In genomic region chrX:66408507-66408906, GRCh38 we compare ENCODE assay signal across 11 cellular contexts.
DNase-seq lines count a peak whose midpoint lies in the region; ATAC-seq and TF ChIP-seq lines count a peak whose summit lies in the region.
"Had no signal": no experiment of that assay in that cellular context is flagged by ENCODE, and none has a peak within 500 bp of the region (broad histone marks: within the 10 kb centered on the region; RNA-seq: fewer than 3 reads in every experiment).

No MANE protein-coding gene starts in this region.

- H3K36me3 ChIP-seq in Karpas-422 (ENCODE audit: insufficient read depth, low read length) (no peaks in the 10 kb centered on the region), mucosa of descending colon (ENCODE audit: low read depth) (no peaks in the 10 kb centered on the region), WERI-Rb-1 (no peaks in the 10 kb centered on the region)
- H3K36me3 ChIP-seq: BLaER1 had no signal

- H3K27me3 ChIP-seq in Karpas-422 (ENCODE audit: low read length) (no peaks in the 10 kb centered on the region), WERI-Rb-1 (ENCODE audit: insufficient read depth, low read depth, severe bottlenecking) (peaks cover 8% of the 10 kb centered on the region)

- no peak overlapping the region for H2AFZ ChIP-seq in Karpas-422 (ENCODE audit: low read length)

- no peak overlapping the region for H3K9ac ChIP-seq in Karpas-422 (ENCODE audit: low read length)
- H3K9ac ChIP-seq: BLaER1 had no signal

- no peaks in the 10 kb centered on the region for H4K20me1 ChIP-seq in Karpas-422 (ENCODE audit: insufficient read depth, low read depth, low read length)
- H4K20me1 ChIP-seq: BLaER1 had no signal

- peak; percentile 55 for ATAC-seq in GM21390 (IDR thresholded peaks at IDR 0.05; ENCODE audit: unreplicated experiment)
- peak; percentile 39 for ATAC-seq in mucosa of descending colon

- H3K4me1 ChIP-seq in Karpas-422 (ENCODE audit: low read length), result no peaks in the 10 kb centered on the region
- H3K4me1 ChIP-seq in mucosa of descending colon (ENCODE audit: low read depth), result no peaks in the 10 kb centered on the region
- H3K4me1 ChIP-seq: BLaER1 had no signal

- H3K27ac ChIP-seq in Karpas-422 (ENCODE audit: low read length), result no peak overlapping the region
- H3K27ac ChIP-seq in WERI-Rb-1, result no peak overlapping the region
- H3K27ac ChIP-seq: BLaER1 had no signal

- H3K4me3 ChIP-seq in Karpas-422 (ENCODE audit: low read length) (no peak overlapping the region), mucosa of descending colon (no peak overlapping the region), WERI-Rb-1 (ENCODE audit: low read depth, low read length) (no peak overlapping the region)
- H3K4me3 ChIP-seq: BLaER1 had no signal

- TF ChIP-seq CTCF in mucosa of descending colon (IDR thresholded peaks at IDR 0.05) (no peak), WERI-Rb-1 (IDR thresholded peaks at IDR 0.05; ENCODE audit: low read depth, low read length) (no peak)

- H3K9me3 ChIP-seq in Karpas-422 (ENCODE audit: low read length), result peaks cover 12% of the 10 kb centered on the region
- no peaks in the 10 kb centered on the region for H3K9me3 ChIP-seq in mucosa of descending colon
- no peaks in the 10 kb centered on the region for H3K9me3 ChIP-seq in WERI-Rb-1 (ENCODE audit: severe bottlenecking)
- H3K9me3 ChIP-seq: BLaER1 had no signal

- no peaks in the 10 kb centered on the region for H3K9me2 ChIP-seq in Karpas-422 (replicated peaks; ENCODE audit: insufficient read depth, low read length)

- no peak overlapping the region for H3K4me2 ChIP-seq in Karpas-422 (ENCODE audit: low read depth, low read length, poor library complexity, severe bottlenecking)
- H3K4me2 ChIP-seq: BLaER1 had no signal

- DNase-seq in SIG-M5 treated with dmso at 0.1 percent for 504 hours (lab: John Stamatoyannopoulos, UW; ENCODE audit: unreplicated experiment) (peak; percentile 29), SIG-M5 (lab: John Stamatoyannopoulos, UW) (no peak), Karpas-422 (peak; percentile 67), mucosa of descending colon (no peak), NCI-H2081 treated with DMSO at 0.1 percent for 48 hours (lab: John Stamatoyannopoulos, UW) (no peak), WERI-Rb-1 (no peak)
- no peak for DNase-seq in activated effector memory CD4-positive, alpha-beta T cell treated with anti-CD3 and anti-CD28 coated beads, Interleukin-2, amount 50 U/mL, for 16 hours
- DNase-seq: H9, NCI-H446 treated with DMSO at 0.1 percent for 48 hours had no signal

- H3K79me2 ChIP-seq in Karpas-422 (ENCODE audit: low read length), result no peaks in the 10 kb centered on the region

- intact Hi-C loops in mucosa of descending colon (cut with DNase I, micrococcal nuclease), result no loop called here

Comparison
In these comparisons a context has a peak if more than half of its experiments do, and no peak if none do; other contexts are left out.
1. DNase-seq: peak in SIG-M5 treated with dmso at 0.1 percent for 504 hours (single experiment) and Karpas-422 (single experiment); none in SIG-M5 (single experiment), mucosa of descending colon (0 of 3), activated effector memory CD4-positive, alpha-beta T cell treated with anti-CD3 and anti-CD28 coated beads, Interleukin-2, amount 50 U/mL, for 16 hours (single experiment), NCI-H2081 treated with DMSO at 0.1 percent for 48 hours (single experiment) and WERI-Rb-1 (single experiment).